In the genomic region with DNA sequence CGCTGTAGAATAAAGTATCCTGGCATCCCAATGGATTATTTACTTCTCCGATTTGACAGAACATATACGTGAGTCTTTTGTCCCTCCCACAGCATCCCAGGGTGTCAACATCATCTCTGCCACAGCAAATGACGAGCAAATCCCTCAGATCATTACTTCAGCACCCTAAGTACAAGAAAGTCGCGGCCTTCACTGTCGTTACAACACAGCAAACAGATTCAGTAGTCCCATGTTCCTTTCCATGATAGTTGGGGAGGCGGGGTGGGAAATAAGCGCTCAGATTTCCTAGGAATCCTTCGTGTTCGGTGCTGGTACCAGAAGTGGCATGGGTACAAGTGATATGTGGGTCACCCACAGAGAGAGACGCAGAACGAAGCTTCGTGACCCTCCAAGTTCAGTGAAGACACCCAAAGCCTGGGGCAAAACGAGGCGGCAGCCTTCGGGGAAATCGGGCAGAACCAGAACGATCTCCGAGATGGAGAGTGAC, we compare ENCODE assay signal across 8 cellular contexts. TPM values are rescaled to one million over a fixed set of nuclear protein-coding genes. Genes with fewer than 3 reads are reported as not detected.
DNase-seq lines count a peak whose midpoint lies in the region; ATAC-seq, FAIRE-seq and TF ChIP-seq lines count a peak whose summit lies in the region.

No MANE protein-coding gene starts in this region.

- H3K27me3 Mint-ChIP-seq in CD14-positive monocyte (ENCODE audit: low read depth in 3 of 3) (peaks cover 2 to 7% (median 3%) of the 10 kb centered on the region in 3 donors), MCF 10A (ENCODE audit: insufficient read depth, unreplicated experiment) (no peaks in the 10 kb centered on the region)

- H3K27ac Mint-ChIP-seq in CD14-positive monocyte (peak overlapping the region; percentile 81 to 93 (median 92)), MCF 10A (ENCODE audit: low read depth, unreplicated experiment) (peak overlapping the region; percentile 47)

- no peaks in the 10 kb centered on the region for H3K4me1 ChIP-seq in small intestine (ENCODE audit: control insufficient read depth in 2 of 2, insufficient read depth in 1 of 2, low read depth in 1 of 2, low read length in 1 of 2)

- no peaks in the 10 kb centered on the region for H3K9me3 Mint-ChIP-seq in CD14-positive monocyte
- no peaks in the 10 kb centered on the region for H3K9me3 Mint-ChIP-seq in MCF 10A (ENCODE audit: unreplicated experiment)

- DNase-seq in CD14-positive monocyte (ENCODE audit: low spot score) (peak; percentile 52), RWPE1 (ENCODE audit: low spot score) (no peak), MCF 10A (ENCODE audit: unreplicated experiment) (peak; percentile 49), inferior parietal cortex (ENCODE audit: extremely low spot score) (peak; percentile 28), small intestine (peak; percentile 38), GM19238 (ENCODE audit: insufficient read length, low spot score) (no peak)
- DNase-seq in activated effector memory CD4-positive, alpha-beta T cell treated with anti-CD3 and anti-CD28 coated beads, Interleukin-2, amount 50 U/mL, for 16 hours = no peak

- H3K36me3 Mint-ChIP-seq in CD14-positive monocyte (no peaks in the 10 kb centered on the region), MCF 10A (ENCODE audit: insufficient read depth, unreplicated experiment) (peaks cover 7% of the 10 kb centered on the region)

- ATAC-seq in HG02852 (IDR thresholded peaks at IDR 0.05; ENCODE audit: unreplicated experiment) = peak; percentile 7

- H3K27ac ChIP-seq in RWPE1 (peak overlapping the region; percentile 85), small intestine (ENCODE audit: low read depth in 1 of 2, low read length in 1 of 2) (peak overlapping the region; percentile 60 to 85)

- intact Hi-C loops in CD14-positive monocyte (cut with micrococcal nuclease) (loop anchor here (5.0 to 10.0 kb wide), 4 partner anchors 183 to 428 kb away; a partner anchor contains a TSS), MCF 10A (cut with micrococcal nuclease) (loop anchor here (10.0 kb wide), 1 partner anchor 85 kb away; no protein-coding TSS in a partner anchor)

- WGBS in small intestine, 3 donors = 2 to 4% (median 2%) methylated on average over 20 of the region's 20 CpGs

- FAIRE-seq in small intestine (lab: Jason Lieb, UNC) = no peak

- CTCF ChIA-PET in RWPE1 (lab: Yijun Ruan, JAX) (no interaction called here), MCF 10A (lab: Yijun Ruan, JAX) (no interaction called here)

- POLR2A ChIA-PET in RWPE1 (lab: Yijun Ruan, JAX; ENCODE audit: low non-redundant PET) = no interaction called here
- POLR2A ChIA-PET in MCF 10A (lab: Yijun Ruan, JAX) = interaction anchor here (0.6 to 1.7 kb wide), 4 partner anchors 30 to 248 kb away, joined by 3 to 6 read pairs (median 4); no protein-coding TSS in a partner anchor

- no peaks in the 10 kb centered on the region for H3K9me3 ChIP-seq in small intestine (ENCODE audit: control insufficient read depth, low read depth)

- peaks cover 49% of the 10 kb centered on the region for H3K4me1 Mint-ChIP-seq in CD14-positive monocyte
- peaks cover 7% of the 10 kb centered on the region for H3K4me1 Mint-ChIP-seq in MCF 10A (ENCODE audit: insufficient read depth, unreplicated experiment)

- H3K4me3 ChIP-seq in small intestine (ENCODE audit: low read depth in 1 of 2, low read length in 2 of 2) = peak overlapping the region; percentile 88 to 99

- H3K27me3 ChIP-seq in small intestine (ENCODE audit: control insufficient read depth in 2 of 2, insufficient read depth in 2 of 2, low read length in 2 of 2) = no peaks in the 10 kb centered on the region

- TF ChIP-seq CTCF in CD14-positive monocyte (IDR thresholded peaks at IDR 0.05) (no peak), RWPE1 (conservative IDR thresholded peaks at IDR 0.05; ENCODE audit: low read depth) (no peak), MCF 10A (IDR thresholded peaks at IDR 0.05; ENCODE audit: unreplicated experiment) (no peak)

- H3K4me3 Mint-ChIP-seq in CD14-positive monocyte (peak overlapping the region; percentile 93 to 95), MCF 10A (ENCODE audit: unreplicated experiment) (peak overlapping the region; percentile 85)

- BruUV-seq in MCF 10A (replicated peaks; lab: Mats Ljungman, UMichigan) = no TSS peak

- no peaks in the 10 kb centered on the region for H3K36me3 ChIP-seq in small intestine (ENCODE audit: control insufficient read depth in 2 of 2, insufficient read depth in 2 of 2, low read length in 2 of 2)

RNA-seq across cellular contexts. Expression of a gene that starts 0.7 kb away (rescaled TPM):
- 1 to 10 TPM; 3.7 to 5.7 TPM for polyA plus RNA-seq in CD14-positive monocyte
- total RNA-seq in MCF 10A (2022) = 25.5 and 26.8 TPM in 2 replicates
- polyA plus RNA-seq in small intestine = 1 to 10 TPM in 1 of 3 donors, under 1 TPM in 2; 0.45 to 2.2 (median 0.54) TPM

Comparison
In these comparisons a context has a peak if more than half of its experiments do, and no peak if none do; other contexts are left out.
1. DNase-seq: peak in CD14-positive monocyte (single experiment), MCF 10A (single experiment), inferior parietal cortex (single experiment) and small intestine (single experiment); none in RWPE1 (single experiment), GM19238 (single experiment) and activated effector memory CD4-positive, alpha-beta T cell treated with anti-CD3 and anti-CD28 coated beads, Interleukin-2, amount 50 U/mL, for 16 hours (single experiment).